ENCODE assay signal across 1 cellular context in the genomic region with DNA sequence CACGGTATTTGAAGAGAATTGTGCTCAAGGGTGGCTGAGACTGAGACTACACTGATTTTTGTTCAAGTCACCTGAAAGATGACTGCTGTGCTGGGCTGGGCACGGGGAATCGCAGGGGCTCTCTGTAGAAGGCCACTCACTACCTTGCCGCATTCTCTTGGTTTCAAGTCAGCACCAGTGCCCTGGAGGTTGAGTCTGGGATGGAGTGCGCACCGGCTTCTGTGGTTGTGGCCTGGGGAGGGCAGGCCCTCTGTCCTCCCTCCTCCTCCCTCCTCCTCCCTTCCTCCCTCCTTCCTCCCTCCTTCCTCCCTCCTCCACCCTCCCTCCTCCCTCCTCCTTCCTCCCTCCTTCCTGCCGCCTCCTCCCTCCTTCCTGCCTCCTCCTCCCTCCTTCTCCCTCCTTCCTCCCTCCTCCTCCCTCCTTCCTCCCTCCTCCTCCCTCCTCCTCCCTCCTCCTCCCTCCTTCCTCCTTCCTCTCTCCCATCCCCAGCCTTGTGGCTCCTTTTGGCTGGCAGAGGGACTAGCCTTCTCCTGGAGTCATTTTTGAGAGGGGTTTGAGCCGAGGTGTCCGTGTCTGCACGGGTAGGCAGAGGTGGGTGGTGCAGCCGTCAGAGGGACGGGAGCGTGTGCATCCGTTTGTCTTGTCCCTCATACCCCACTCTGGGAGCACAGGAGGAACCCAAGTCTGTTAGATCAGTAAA.
TF ChIP-seq lines count a peak whose summit lies in the region.

No MANE protein-coding gene starts in this region.

TF ChIP-seq in SK-N-SH treated with all-trans-retinoic acid at 6 μM for 48 hours, 23 proteins besides CTCF, POLR2A, EP300 and RAD21:
- TF ChIP-seq, protein P1, sequence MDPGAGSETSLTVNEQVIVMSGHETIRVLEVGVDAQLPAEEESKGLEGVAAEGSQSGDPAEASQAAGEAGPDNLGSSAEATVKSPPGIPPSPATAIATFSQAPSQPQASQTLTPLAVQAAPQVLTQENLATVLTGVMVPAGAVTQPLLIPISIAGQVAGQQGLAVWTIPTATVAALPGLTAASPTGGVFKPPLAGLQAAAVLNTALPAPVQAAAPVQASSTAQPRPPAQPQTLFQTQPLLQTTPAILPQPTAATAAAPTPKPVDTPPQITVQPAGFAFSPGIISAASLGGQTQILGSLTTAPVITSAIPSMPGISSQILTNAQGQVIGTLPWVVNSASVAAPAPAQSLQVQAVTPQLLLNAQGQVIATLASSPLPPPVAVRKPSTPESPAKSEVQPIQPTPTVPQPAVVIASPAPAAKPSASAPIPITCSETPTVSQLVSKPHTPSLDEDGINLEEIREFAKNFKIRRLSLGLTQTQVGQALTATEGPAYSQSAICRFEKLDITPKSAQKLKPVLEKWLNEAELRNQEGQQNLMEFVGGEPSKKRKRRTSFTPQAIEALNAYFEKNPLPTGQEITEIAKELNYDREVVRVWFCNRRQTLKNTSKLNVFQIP (CRISPR knock-in tag; IDR thresholded peaks at IDR 0.05; ENCODE audit: borderline replicate concordance, low read depth) = no peak
- no peak for TF ChIP-seq BACH2 (CRISPR knock-in tag; IDR thresholded peaks at IDR 0.05; ENCODE audit: borderline replicate concordance)
- TF ChIP-seq, protein P2, sequence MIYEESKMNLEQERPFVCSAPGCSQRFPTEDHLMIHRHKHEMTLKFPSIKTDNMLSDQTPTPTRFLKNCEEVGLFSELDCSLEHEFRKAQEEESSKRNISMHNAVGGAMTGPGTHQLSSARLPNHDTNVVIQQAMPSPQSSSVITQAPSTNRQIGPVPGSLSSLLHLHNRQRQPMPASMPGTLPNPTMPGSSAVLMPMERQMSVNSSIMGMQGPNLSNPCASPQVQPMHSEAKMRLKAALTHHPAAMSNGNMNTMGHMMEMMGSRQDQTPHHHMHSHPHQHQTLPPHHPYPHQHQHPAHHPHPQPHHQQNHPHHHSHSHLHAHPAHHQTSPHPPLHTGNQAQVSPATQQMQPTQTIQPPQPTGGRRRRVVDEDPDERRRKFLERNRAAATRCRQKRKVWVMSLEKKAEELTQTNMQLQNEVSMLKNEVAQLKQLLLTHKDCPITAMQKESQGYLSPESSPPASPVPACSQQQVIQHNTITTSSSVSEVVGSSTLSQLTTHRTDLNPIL (CRISPR knock-in tag; IDR thresholded peaks at IDR 0.05; ENCODE audit: low read depth) = no peak
- no peak for TF ChIP-seq GLIS3 (CRISPR knock-in tag; IDR thresholded peaks at IDR 0.05)
- TF ChIP-seq ZNF70 (CRISPR knock-in tag; IDR thresholded peaks at IDR 0.05) = no peak
- TF ChIP-seq ZC3H10 (CRISPR knock-in tag; IDR thresholded peaks at IDR 0.05) = no peak
- no peak for TF ChIP-seq PPARA (CRISPR knock-in tag; IDR thresholded peaks at IDR 0.05; ENCODE audit: borderline replicate concordance)
- TF ChIP-seq OSR1 (CRISPR knock-in tag; IDR thresholded peaks at IDR 0.05) = no peak
- TF ChIP-seq, protein P3, sequence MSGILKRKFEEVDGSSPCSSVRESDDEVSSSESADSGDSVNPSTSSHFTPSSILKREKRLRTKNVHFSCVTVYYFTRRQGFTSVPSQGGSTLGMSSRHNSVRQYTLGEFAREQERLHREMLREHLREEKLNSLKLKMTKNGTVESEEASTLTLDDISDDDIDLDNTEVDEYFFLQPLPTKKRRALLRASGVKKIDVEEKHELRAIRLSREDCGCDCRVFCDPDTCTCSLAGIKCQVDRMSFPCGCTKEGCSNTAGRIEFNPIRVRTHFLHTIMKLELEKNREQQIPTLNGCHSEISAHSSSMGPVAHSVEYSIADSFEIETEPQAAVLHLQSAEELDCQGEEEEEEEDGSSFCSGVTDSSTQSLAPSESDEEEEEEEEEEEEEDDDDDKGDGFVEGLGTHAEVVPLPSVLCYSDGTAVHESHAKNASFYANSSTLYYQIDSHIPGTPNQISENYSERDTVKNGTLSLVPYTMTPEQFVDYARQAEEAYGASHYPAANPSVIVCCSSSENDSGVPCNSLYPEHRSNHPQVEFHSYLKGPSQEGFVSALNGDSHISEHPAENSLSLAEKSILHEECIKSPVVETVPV (CRISPR knock-in tag; IDR thresholded peaks at IDR 0.05) = no peak
- TF ChIP-seq ZFP3 (CRISPR knock-in tag; IDR thresholded peaks at IDR 0.05) = no peak
- TF ChIP-seq ARNTL (CRISPR knock-in tag; IDR thresholded peaks at IDR 0.05; ENCODE audit: borderline replicate concordance, low read depth) = no peak
- TF ChIP-seq ZFP30 (CRISPR knock-in tag; IDR thresholded peaks at IDR 0.05) = no peak
- no peak for TF ChIP-seq ZNF8 (CRISPR knock-in tag; IDR thresholded peaks at IDR 0.05)
- no peak for TF ChIP-seq SNAI2 (CRISPR knock-in tag; IDR thresholded peaks at IDR 0.05)
- TF ChIP-seq, protein P4, sequence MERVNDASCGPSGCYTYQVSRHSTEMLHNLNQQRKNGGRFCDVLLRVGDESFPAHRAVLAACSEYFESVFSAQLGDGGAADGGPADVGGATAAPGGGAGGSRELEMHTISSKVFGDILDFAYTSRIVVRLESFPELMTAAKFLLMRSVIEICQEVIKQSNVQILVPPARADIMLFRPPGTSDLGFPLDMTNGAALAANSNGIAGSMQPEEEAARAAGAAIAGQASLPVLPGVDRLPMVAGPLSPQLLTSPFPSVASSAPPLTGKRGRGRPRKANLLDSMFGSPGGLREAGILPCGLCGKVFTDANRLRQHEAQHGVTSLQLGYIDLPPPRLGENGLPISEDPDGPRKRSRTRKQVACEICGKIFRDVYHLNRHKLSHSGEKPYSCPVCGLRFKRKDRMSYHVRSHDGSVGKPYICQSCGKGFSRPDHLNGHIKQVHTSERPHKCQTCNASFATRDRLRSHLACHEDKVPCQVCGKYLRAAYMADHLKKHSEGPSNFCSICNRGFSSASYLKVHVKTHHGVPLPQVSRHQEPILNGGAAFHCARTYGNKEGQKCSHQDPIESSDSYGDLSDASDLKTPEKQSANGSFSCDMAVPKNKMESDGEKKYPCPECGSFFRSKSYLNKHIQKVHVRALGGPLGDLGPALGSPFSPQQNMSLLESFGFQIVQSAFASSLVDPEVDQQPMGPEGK (CRISPR knock-in tag; IDR thresholded peaks at IDR 0.05; ENCODE audit: borderline replicate concordance) = no peak
- no peak for TF ChIP-seq ZNF565 (CRISPR knock-in tag; conservative IDR thresholded peaks at IDR 0.05; ENCODE audit: low read depth)
- no peak for TF ChIP-seq CSDC2 (CRISPR knock-in tag; IDR thresholded peaks at IDR 0.05)
- TF ChIP-seq TOX (CRISPR knock-in tag; IDR thresholded peaks at IDR 0.05; ENCODE audit: borderline replicate concordance) = no peak
TF ChIP-seq in SK-N-SH treated with all-trans-retinoic acid at 6 μM for 48 hours: peak in this region for 0.
